ENCODE assay signal across 12 cellular contexts in the genomic region with DNA sequence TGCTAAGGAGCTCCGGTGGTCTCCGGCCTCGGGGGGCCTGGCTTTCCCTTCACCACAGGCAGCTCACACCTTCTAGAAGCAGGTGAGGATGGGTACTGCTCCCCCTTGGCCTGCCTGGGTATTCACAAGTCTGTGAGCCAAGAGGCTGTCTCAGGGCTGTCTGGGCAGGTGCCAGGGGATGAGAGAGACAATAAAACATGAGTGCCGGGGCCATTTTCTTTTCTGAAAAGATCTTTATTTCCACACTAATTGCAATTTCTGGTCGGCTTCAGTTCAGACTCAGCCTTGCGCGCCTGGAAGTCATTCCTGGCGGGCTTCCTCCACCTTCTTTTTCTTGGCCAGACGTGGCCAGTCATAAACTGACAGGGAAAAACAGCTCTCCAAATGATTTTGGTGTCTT.
DNase-seq lines count a peak whose midpoint lies in the region; ATAC-seq lines count a peak whose summit lies in the region.
"Had no signal": no experiment of that assay in that cellular context is flagged by ENCODE, and none has a peak within 500 bp of the region (broad histone marks: within the 10 kb centered on the region; RNA-seq: fewer than 3 reads in every experiment).

No MANE protein-coding gene starts in this region.

- no peak overlapping the region for H3K4me3 ChIP-seq in iPS-20b (ENCODE audit: low read length)
- no peak overlapping the region for H3K4me3 ChIP-seq in subcutaneous abdominal adipose tissue (ENCODE audit: low read depth in 1 of 5, low read length in 5 of 5)
- H3K4me3 ChIP-seq: Peyer's patch had no signal

- H3K9me3 Mint-ChIP-seq in stimulated activated naive B cell treated with anti-CD40 and anti-IgM and Interleukin-4, amounts not matched to agents 10 μg/mL and 1 μg/mL and 100 μg/mL, for 72 hours: no peaks in the 10 kb centered on the region

- peaks cover 7% of the 10 kb centered on the region; the same call in 1 of the 2 replicates for H3K27me3 ChIP-seq in iPS-20b (ENCODE audit: insufficient read depth, low read length)
- H3K27me3 ChIP-seq in subcutaneous abdominal adipose tissue (ENCODE audit: control insufficient read depth in 5 of 5, insufficient read depth in 4 of 5, low read length in 5 of 5): no peaks in the 10 kb centered on the region
- H3K27me3 ChIP-seq: Peyer's patch had no signal

- peaks cover 8 to 27% of the 10 kb centered on the region in 2 donors for H3K4me1 Mint-ChIP-seq in stimulated activated naive B cell treated with anti-CD40 and anti-IgM and Interleukin-4, amounts not matched to agents 10 μg/mL and 1 μg/mL and 100 μg/mL, for 72 hours

- no peak overlapping the region for H3K27ac ChIP-seq in iPS-20b (ENCODE audit: low read length)
- H3K27ac ChIP-seq in subcutaneous abdominal adipose tissue (ENCODE audit: low read depth, low read length): peak overlapping the region; percentile 78
- H3K27ac ChIP-seq: Peyer's patch had no signal

- ATAC-seq in stimulated activated naive B cell treated with anti-CD40 and anti-IgM and Interleukin-4, amounts not matched to agents 10 μg/mL and 1 μg/mL and 100 μg/mL, for 72 hours (replicated peaks): no peak
- ATAC-seq in HG03196 (IDR thresholded peaks at IDR 0.05; ENCODE audit: unreplicated experiment) (no peak), GM19328 (IDR thresholded peaks at IDR 0.05; ENCODE audit: unreplicated experiment) (no peak)

- no peak overlapping the region for H3K4me3 Mint-ChIP-seq in stimulated activated naive B cell treated with anti-CD40 and anti-IgM and Interleukin-4, amounts not matched to agents 10 μg/mL and 1 μg/mL and 100 μg/mL, for 72 hours

- H3K27ac Mint-ChIP-seq in stimulated activated naive B cell treated with anti-CD40 and anti-IgM and Interleukin-4, amounts not matched to agents 10 μg/mL and 1 μg/mL and 100 μg/mL, for 72 hours: no peak overlapping the region

- peaks cover 35% of the 10 kb centered on the region for H3K4me1 ChIP-seq in iPS-20b (ENCODE audit: insufficient read depth, low read length)
- H3K4me1 ChIP-seq in subcutaneous abdominal adipose tissue (ENCODE audit: control insufficient read depth in 5 of 5, insufficient read depth in 5 of 5, low read length in 5 of 5): peaks cover 0 to 37% (median 24%) of the 10 kb centered on the region in 5 donors

- no peaks in the 10 kb centered on the region for H3K27me3 Mint-ChIP-seq in stimulated activated naive B cell treated with anti-CD40 and anti-IgM and Interleukin-4, amounts not matched to agents 10 μg/mL and 1 μg/mL and 100 μg/mL, for 72 hours

- H3K9me3 ChIP-seq in iPS-20b (ENCODE audit: insufficient read depth, low read depth, low read length) (no peaks in the 10 kb centered on the region; the same call in 1 of the 2 replicates), subcutaneous abdominal adipose tissue (ENCODE audit: control insufficient read depth in 5 of 5, low read length in 5 of 5) (no peaks in the 10 kb centered on the region)
- H3K9me3 ChIP-seq: Peyer's patch had no signal

- H3K9ac ChIP-seq in iPS-20b (ENCODE audit: low read depth, low read length): peak overlapping the region; percentile 1; the same call in 1 of the 2 replicates
- H3K9ac ChIP-seq in subcutaneous abdominal adipose tissue (ENCODE audit: low read length in 5 of 5): no peak overlapping the region

- H3K36me3 ChIP-seq in iPS-20b (ENCODE audit: insufficient read depth, low read depth, low read length) (peaks cover 2% of the 10 kb centered on the region; the same call in 1 of the 2 replicates), subcutaneous abdominal adipose tissue (ENCODE audit: control insufficient read depth in 5 of 5, insufficient read depth in 5 of 5, low read length in 5 of 5) (no peaks in the 10 kb centered on the region)
- H3K36me3 ChIP-seq: Peyer's patch had no signal

- DNase-seq in NCI-H748 (lab: John Stamatoyannopoulos, UW; ENCODE audit: unreplicated experiment) (peak; percentile 15), NCI-H748 treated with DMSO at 0.1 percent for 48 hours (lab: John Stamatoyannopoulos, UW) (no peak), RPMI8226 (peak; percentile 6)
- no peak for DNase-seq in stimulated activated naive B cell treated with anti-CD40 and anti-IgM and Interleukin-4, amounts not matched to agents 10 μg/mL and 1 μg/mL and 100 μg/mL, for 72 hours
- DNase-seq: ACHN; activated CD4-positive, CD25-positive, alpha-beta regulatory T cell treated with anti-CD3 and anti-CD28 coated beads, Interleukin-2, amount 50 U/mL, for 72 hours; KG1; Peyer's patch had no signal

- no peaks in the 10 kb centered on the region for H3K36me3 Mint-ChIP-seq in stimulated activated naive B cell treated with anti-CD40 and anti-IgM and Interleukin-4, amounts not matched to agents 10 μg/mL and 1 μg/mL and 100 μg/mL, for 72 hours

Comparison
In these comparisons a context has a peak if more than half of its experiments do, and no peak if none do; other contexts are left out.
1. DNase-seq: peak in NCI-H748 (single experiment) and RPMI8226 (single experiment); none in NCI-H748 treated with DMSO at 0.1 percent for 48 hours (single experiment) and stimulated activated naive B cell treated with anti-CD40 and anti-IgM and Interleukin-4, amounts not matched to agents 10 μg/mL and 1 μg/mL and 100 μg/mL, for 72 hours (single experiment).